ENCODE assay signal across 1 cellular context in the genomic region with DNA sequence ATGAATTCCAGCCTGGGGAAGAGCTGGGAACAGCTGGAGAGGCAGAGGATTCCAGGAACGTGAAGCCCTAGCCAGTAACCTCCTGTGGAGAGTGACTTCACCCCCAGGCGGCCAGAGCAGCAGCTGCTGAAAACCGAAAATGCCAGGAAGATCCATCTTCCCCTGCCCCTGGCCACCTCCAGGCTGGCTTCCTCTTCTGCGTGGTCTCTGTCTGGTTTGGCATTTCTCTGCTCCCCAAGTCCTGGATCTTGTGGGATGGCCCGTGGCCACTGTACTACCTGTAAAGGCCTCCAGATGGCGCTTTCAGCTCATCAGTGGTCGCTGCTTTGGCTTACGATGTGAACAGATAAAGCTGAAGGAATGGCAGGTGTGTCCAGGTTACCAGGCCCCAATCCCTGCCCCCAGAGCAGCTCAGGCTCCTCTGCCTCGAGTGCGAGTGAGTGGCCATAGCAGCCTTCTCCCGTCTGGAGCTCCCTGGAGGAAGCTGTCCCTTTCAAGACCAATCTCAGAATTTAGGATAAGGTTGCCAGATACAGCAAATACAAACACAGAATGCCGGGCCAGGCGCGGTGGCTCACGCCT.
TF ChIP-seq lines count a peak whose summit lies in the region.

No MANE protein-coding gene starts in this region.

TF ChIP-seq in H1, 55 proteins besides CTCF, POLR2A, EP300 and RAD21 (continued from another document):
- TF ChIP-seq, protein P1, sequence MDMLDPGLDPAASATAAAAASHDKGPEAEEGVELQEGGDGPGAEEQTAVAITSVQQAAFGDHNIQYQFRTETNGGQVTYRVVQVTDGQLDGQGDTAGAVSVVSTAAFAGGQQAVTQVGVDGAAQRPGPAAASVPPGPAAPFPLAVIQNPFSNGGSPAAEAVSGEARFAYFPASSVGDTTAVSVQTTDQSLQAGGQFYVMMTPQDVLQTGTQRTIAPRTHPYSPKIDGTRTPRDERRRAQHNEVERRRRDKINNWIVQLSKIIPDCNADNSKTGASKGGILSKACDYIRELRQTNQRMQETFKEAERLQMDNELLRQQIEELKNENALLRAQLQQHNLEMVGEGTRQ (IDR thresholded peaks at IDR 0.05; ENCODE audit: low read length) = no peak
- TF ChIP-seq ASH2L (IDR thresholded peaks at IDR 0.05; ENCODE audit: low read length) (peak; percentile 41), NRF1 (IDR thresholded peaks at IDR 0.05; ENCODE audit: low read depth, low read length) (no peak), CHD1 (IDR thresholded peaks at IDR 0.05; ENCODE audit: low read depth, low read length) (no peak), TAF7 (optimal IDR thresholded peaks at IDR 0.05; ENCODE audit: borderline replicate concordance, low read depth, low read length) (no peak), PHF8 (conservative IDR thresholded peaks at IDR 0.05; ENCODE audit: low read depth, low read length) (no peak), TEAD4 (IDR thresholded peaks at IDR 0.05; ENCODE audit: low read depth, low read length) (peak; percentile 24; the same call in 1 of the 2 replicates), SIRT6 (IDR thresholded peaks at IDR 0.05; ENCODE audit: low read length) (no peak), SIX5 (IDR thresholded peaks at IDR 0.05; ENCODE audit: low read depth, low read length) (no peak), SRF (IDR thresholded peaks at IDR 0.05; ENCODE audit: low read depth, low read length) (no peak), YY1 (IDR thresholded peaks at IDR 0.05; ENCODE audit: low read depth, low read length) (no peak), HDAC6 (IDR thresholded peaks at IDR 0.05; ENCODE audit: low read depth, low read length) (no peak), RXRA (IDR thresholded peaks at IDR 0.05; ENCODE audit: insufficient read depth, low read depth, low read length) (no peak), JUND (IDR thresholded peaks at IDR 0.05; ENCODE audit: low read length) (no peak), POU5F1 (IDR thresholded peaks at IDR 0.05; ENCODE audit: low read depth, low read length) (no peak), POLR2AphosphoS5 (IDR thresholded peaks at IDR 0.05; ENCODE audit: low read depth, low read length) (no peak), GABPA (IDR thresholded peaks at IDR 0.05; ENCODE audit: borderline replicate concordance, insufficient read depth, low read length) (no peak), JUN (IDR thresholded peaks at IDR 0.05; ENCODE audit: low read depth, low read length) (no peak), KDM5A (IDR thresholded peaks at IDR 0.05; ENCODE audit: low read length) (no peak), SAP30 (IDR thresholded peaks at IDR 0.05; ENCODE audit: insufficient read depth, insufficient replicate concordance, low read length) (no peak), RNF2 (IDR thresholded peaks at IDR 0.05; ENCODE audit: borderline replicate concordance, low read depth, low read length, missing control alignments, poor library complexity, severe bottlenecking) (no peak), EGR1 (IDR thresholded peaks at IDR 0.05; ENCODE audit: borderline replicate concordance, low read depth, low read length) (no peak), TBP (IDR thresholded peaks at IDR 0.05; ENCODE audit: low read depth, low read length) (peak; percentile 75), SUZ12 (IDR thresholded peaks at IDR 0.05; ENCODE audit: low read length) (no peak), NANOG (IDR thresholded peaks at IDR 0.05; ENCODE audit: insufficient read depth, low read depth, low read length, poor library complexity, severe bottlenecking) (no peak), ZNF274 (IDR thresholded peaks at IDR 0.05; ENCODE audit: borderline replicate concordance, extremely low read depth, low read length) (no peak), SP4 (IDR thresholded peaks at IDR 0.05; ENCODE audit: low read length) (no peak), CBX5 (IDR thresholded peaks at IDR 0.05; ENCODE audit: low read depth, low read length) (no peak), FOSL1 (IDR thresholded peaks at IDR 0.05; ENCODE audit: insufficient read depth, low read depth, low read length) (no peak), RBBP5 (IDR thresholded peaks at IDR 0.05; ENCODE audit: borderline replicate concordance, low read depth, low read length) (no peak), HDAC2 (IDR thresholded peaks at IDR 0.05; ENCODE audit: borderline replicate concordance in 1 of 2, low read depth in 2 of 2, low read length in 2 of 2) (no peak), KDM1A (IDR thresholded peaks at IDR 0.05; ENCODE audit: borderline replicate concordance, low read length) (0 out of 2 replicates have a peak, but pooled peaks have one; percentile 20), KDM4A (IDR thresholded peaks at IDR 0.05; ENCODE audit: low read depth, low read length, severe bottlenecking) (no peak), TAF1 (IDR thresholded peaks at IDR 0.05; ENCODE audit: low read depth, low read length) (no peak), CREB1 (IDR thresholded peaks at IDR 0.05) (peak; percentile 62), RFX5 (IDR thresholded peaks at IDR 0.05; ENCODE audit: borderline replicate concordance, low read depth, low read length) (no peak), CHD2 (IDR thresholded peaks at IDR 0.05; ENCODE audit: low read length) (no peak), CEBPB (IDR thresholded peaks at IDR 0.05; ENCODE audit: low read depth, low read length) (no peak), CTBP2 (IDR thresholded peaks at IDR 0.05; ENCODE audit: borderline replicate concordance, insufficient read depth, insufficient read length, low read length) (no peak), BCL11A (IDR thresholded peaks at IDR 0.05; ENCODE audit: low read depth in 2 of 2, low read length in 2 of 2) (no peak), SP2 (IDR thresholded peaks at IDR 0.05; ENCODE audit: low read length) (no peak)
- TF ChIP-seq, protein P2, sequence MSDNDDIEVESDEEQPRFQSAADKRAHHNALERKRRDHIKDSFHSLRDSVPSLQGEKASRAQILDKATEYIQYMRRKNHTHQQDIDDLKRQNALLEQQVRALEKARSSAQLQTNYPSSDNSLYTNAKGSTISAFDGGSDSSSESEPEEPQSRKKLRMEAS (IDR thresholded peaks at IDR 0.05) = no peak
- TF ChIP-seq, protein P3, sequence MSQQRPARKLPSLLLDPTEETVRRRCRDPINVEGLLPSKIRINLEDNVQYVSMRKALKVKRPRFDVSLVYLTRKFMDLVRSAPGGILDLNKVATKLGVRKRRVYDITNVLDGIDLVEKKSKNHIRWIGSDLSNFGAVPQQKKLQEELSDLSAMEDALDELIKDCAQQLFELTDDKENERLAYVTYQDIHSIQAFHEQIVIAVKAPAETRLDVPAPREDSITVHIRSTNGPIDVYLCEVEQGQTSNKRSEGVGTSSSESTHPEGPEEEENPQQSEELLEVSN (IDR thresholded peaks at IDR 0.05) = no peak
